ENCODE assay signal across 11 cellular contexts in the genomic region with DNA sequence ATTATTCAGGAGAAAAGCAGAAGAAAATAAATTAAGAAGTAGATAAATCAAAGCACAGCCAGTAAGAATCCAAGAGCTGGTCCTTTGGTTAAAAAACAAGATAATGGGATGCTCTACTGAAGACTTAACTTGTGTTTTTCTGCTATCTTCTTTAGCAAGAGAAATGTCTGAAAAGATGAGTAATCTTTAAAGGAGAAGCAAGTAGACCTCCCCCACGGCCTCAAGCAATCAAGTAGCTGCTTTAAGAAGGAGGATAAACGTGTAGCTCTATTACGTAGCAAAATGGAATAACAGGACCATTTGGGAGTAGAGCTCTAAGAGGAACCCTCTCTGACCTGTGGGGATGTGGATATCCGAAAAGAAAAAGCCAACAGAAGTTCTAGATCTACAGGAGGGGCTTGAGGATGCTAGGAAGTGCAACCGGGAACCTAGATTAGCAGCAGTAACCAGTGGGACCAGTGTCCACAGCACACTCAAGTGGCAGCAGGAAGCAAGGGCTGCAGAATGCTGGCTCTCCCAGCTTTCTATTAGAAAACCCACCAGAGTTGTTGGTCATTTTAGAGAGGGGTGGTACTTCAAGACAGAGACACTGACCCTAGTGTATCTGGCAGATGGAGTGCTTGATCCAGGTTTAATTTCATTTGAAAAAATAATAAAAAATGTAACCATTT.
DNase-seq lines count a peak whose midpoint lies in the region; ATAC-seq and TF ChIP-seq lines count a peak whose summit lies in the region.
"Had no signal": no experiment of that assay in that cellular context is flagged by ENCODE, and none has a peak within 500 bp of the region (broad histone marks: within the 10 kb centered on the region; RNA-seq: fewer than 3 reads in every experiment).

No MANE protein-coding gene starts in this region.

- H3K9me3 ChIP-seq in mucosa of descending colon: no peaks in the 10 kb centered on the region
- H3K9me3 ChIP-seq: prostate gland had no signal

- intact Hi-C loops in mucosa of descending colon (cut with DNase I, micrococcal nuclease): no loop called here

- DNase-seq in AG09309 (ENCODE audit: low read depth): no peak
- peak; percentile 36 for DNase-seq in HEK293T (ENCODE audit: extremely low spot score)
- DNase-seq in WTC11 (ENCODE audit: low spot score): peak; percentile 40
- DNase-seq in iPS-NIHi7 (ENCODE audit: extremely low spot score): peak; percentile 76
- no peak for DNase-seq in stimulated activated CD4-positive, alpha-beta T cell treated with anti-CD3 and anti-CD28 coated beads, Interleukin-4, amount 100 ng/mL, for 1 hour
- no peak for DNase-seq in OCI-M2 (lab: John Stamatoyannopoulos, UW; ENCODE audit: unreplicated experiment)
- DNase-seq in mucosa of descending colon: no peak
- DNase-seq: COR-L47, left cardiac atrium had no signal

- H3K4me1 Mint-ChIP-seq in WTC11: peaks cover 3% of the 10 kb centered on the region; the same call in 1 of the 2 replicates

- no peaks in the 10 kb centered on the region for H3K9me3 Mint-ChIP-seq in WTC11

- no peaks in the 10 kb centered on the region for H3K36me3 Mint-ChIP-seq in WTC11

- POLR2A ChIA-PET in HEK293T (lab: Yijun Ruan, JAX) (no interaction called here), WTC11 (lab: Charles Lee) (interaction anchor here (0.7 kb wide), 1 partner anchor 252 kb away, joined by 3 read pairs; no protein-coding TSS in a partner anchor)

- H3K36me3 ChIP-seq in mucosa of descending colon (ENCODE audit: low read depth): no peaks in the 10 kb centered on the region
- H3K36me3 ChIP-seq: prostate gland had no signal

- no peaks in the 10 kb centered on the region for H3K4me1 ChIP-seq in mucosa of descending colon (ENCODE audit: low read depth)
- H3K4me1 ChIP-seq: prostate gland had no signal

- no peak overlapping the region for H3K27ac Mint-ChIP-seq in WTC11

- peak; percentile 88 for ATAC-seq in WTC11
- ATAC-seq in HG03159 (IDR thresholded peaks at IDR 0.05; ENCODE audit: unreplicated experiment): no peak
- ATAC-seq in mucosa of descending colon: no peak
- ATAC-seq: left cardiac atrium had no signal

- H3K4me3 ChIP-seq in AG09309 (ENCODE audit: control insufficient read depth, low read depth, low read length) (no peak overlapping the region), mucosa of descending colon (no peak overlapping the region)
- H3K4me3 ChIP-seq: prostate gland had no signal

- H3K4me3 Mint-ChIP-seq in WTC11: no peak overlapping the region

- peak; percentile 59 for TF ChIP-seq CTCF in AG09309 (IDR thresholded peaks at IDR 0.05; ENCODE audit: control insufficient read depth, insufficient read depth, low read depth, low read length, missing control alignments)
- TF ChIP-seq CTCF in WTC11 (IDR thresholded peaks at IDR 0.05): no peak
- TF ChIP-seq CTCF in mucosa of descending colon (IDR thresholded peaks at IDR 0.05): no peak

- H3K27me3 Mint-ChIP-seq in WTC11 (ENCODE audit: low read depth): no peaks in the 10 kb centered on the region

- CTCF ChIA-PET in HEK293T (lab: Yijun Ruan, JAX): interaction anchor here (0.7 to 1.7 kb wide), 2 partner anchors 208 to 251 kb away, joined by 3 read pairs; no protein-coding TSS in a partner anchor
- CTCF ChIA-PET in WTC11 (lab: Charles Lee): interaction anchor here (0.8 to 2.0 kb wide), 12 partner anchors 14 to 252 kb away, joined by 3 to 12 read pairs (median 6); no protein-coding TSS in a partner anchor

TF ChIP-seq in HEK293T, 16 proteins besides CTCF, POLR2A, EP300 and RAD21:
- TF ChIP-seq ZNF384 (IDR thresholded peaks at IDR 0.05) (no peak), TARDBP (IDR thresholded peaks at IDR 0.05) (no peak), ARNT (IDR thresholded peaks at IDR 0.05) (no peak), CTBP1 (IDR thresholded peaks at IDR 0.05; ENCODE audit: borderline replicate concordance) (no peak), BHLHE40 (IDR thresholded peaks at IDR 0.05; ENCODE audit: borderline replicate concordance) (no peak), FOXM1 (IDR thresholded peaks at IDR 0.05; ENCODE audit: borderline replicate concordance) (no peak), SUZ12 (IDR thresholded peaks at IDR 0.05) (no peak), L3MBTL2 (conservative IDR thresholded peaks at IDR 0.05) (no peak), SP1 (IDR thresholded peaks at IDR 0.05) (no peak), FOXA1 (IDR thresholded peaks at IDR 0.05) (no peak), NFRKB (IDR thresholded peaks at IDR 0.05) (no peak), HDGF (IDR thresholded peaks at IDR 0.05; ENCODE audit: borderline replicate concordance) (no peak), ELF4 (IDR thresholded peaks at IDR 0.05) (no peak), FOXK2 (IDR thresholded peaks at IDR 0.05) (no peak)
- TF ChIP-seq, protein P1, sequence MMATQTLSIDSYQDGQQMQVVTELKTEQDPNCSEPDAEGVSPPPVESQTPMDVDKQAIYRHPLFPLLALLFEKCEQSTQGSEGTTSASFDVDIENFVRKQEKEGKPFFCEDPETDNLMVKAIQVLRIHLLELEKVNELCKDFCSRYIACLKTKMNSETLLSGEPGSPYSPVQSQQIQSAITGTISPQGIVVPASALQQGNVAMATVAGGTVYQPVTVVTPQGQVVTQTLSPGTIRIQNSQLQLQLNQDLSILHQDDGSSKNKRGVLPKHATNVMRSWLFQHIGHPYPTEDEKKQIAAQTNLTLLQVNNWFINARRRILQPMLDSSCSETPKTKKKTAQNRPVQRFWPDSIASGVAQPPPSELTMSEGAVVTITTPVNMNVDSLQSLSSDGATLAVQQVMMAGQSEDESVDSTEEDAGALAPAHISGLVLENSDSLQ (IDR thresholded peaks at IDR 0.05): no peak
TF ChIP-seq in HEK293T: peak in this region for 0.

TF ChIP-seq in WTC11, 78 proteins besides CTCF, POLR2A, EP300 and RAD21 (continues in another document):
- TF ChIP-seq JAZF1 (CRISPR knock-in tag; IDR thresholded peaks at IDR 0.05): no peak
- TF ChIP-seq TP53 (CRISPR knock-in tag; IDR thresholded peaks at IDR 0.05): no peak
- TF ChIP-seq FOXK1 (CRISPR knock-in tag; IDR thresholded peaks at IDR 0.05): no peak
- no peak for TF ChIP-seq ZNF671 (CRISPR knock-in tag; IDR thresholded peaks at IDR 0.05)
- TF ChIP-seq, protein P2, sequence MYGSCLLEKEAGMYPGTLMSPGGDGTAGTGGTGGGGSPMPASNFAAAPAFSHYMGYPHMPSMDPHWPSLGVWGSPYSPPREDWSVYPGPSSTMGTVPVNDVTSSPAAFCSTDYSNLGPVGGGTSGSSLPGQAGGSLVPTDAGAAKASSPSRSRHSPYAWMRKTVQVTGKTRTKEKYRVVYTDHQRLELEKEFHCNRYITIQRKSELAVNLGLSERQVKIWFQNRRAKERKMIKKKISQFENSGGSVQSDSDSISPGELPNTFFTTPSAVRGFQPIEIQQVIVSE (CRISPR knock-in tag; IDR thresholded peaks at IDR 0.05; ENCODE audit: borderline replicate concordance): no peak
- TF ChIP-seq, protein P3, sequence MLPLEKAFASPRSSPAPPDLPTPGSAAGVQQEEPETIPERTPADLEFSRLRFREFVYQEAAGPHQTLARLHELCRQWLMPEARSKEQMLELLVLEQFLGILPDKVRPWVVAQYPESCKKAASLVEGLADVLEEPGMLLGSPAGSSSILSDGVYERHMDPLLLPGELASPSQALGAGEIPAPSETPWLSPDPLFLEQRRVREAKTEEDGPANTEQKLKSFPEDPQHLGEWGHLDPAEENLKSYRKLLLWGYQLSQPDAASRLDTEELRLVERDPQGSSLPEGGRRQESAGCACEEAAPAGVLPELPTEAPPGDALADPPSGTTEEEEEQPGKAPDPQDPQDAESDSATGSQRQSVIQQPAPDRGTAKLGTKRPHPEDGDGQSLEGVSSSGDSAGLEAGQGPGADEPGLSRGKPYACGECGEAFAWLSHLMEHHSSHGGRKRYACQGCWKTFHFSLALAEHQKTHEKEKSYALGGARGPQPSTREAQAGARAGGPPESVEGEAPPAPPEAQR (CRISPR knock-in tag; IDR thresholded peaks at IDR 0.05): no peak
- TF ChIP-seq ZNF396 (CRISPR knock-in tag; IDR thresholded peaks at IDR 0.05; ENCODE audit: borderline replicate concordance): no peak
- no peak for TF ChIP-seq JUN (CRISPR knock-in tag; IDR thresholded peaks at IDR 0.05)
- TF ChIP-seq, protein P4, sequence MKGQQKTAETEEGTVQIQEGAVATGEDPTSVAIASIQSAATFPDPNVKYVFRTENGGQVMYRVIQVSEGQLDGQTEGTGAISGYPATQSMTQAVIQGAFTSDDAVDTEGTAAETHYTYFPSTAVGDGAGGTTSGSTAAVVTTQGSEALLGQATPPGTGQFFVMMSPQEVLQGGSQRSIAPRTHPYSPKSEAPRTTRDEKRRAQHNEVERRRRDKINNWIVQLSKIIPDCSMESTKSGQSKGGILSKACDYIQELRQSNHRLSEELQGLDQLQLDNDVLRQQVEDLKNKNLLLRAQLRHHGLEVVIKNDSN (CRISPR knock-in tag; IDR thresholded peaks at IDR 0.05): no peak
- no peak for TF ChIP-seq ETV6 (CRISPR knock-in tag; IDR thresholded peaks at IDR 0.05)
- TF ChIP-seq, protein P5, sequence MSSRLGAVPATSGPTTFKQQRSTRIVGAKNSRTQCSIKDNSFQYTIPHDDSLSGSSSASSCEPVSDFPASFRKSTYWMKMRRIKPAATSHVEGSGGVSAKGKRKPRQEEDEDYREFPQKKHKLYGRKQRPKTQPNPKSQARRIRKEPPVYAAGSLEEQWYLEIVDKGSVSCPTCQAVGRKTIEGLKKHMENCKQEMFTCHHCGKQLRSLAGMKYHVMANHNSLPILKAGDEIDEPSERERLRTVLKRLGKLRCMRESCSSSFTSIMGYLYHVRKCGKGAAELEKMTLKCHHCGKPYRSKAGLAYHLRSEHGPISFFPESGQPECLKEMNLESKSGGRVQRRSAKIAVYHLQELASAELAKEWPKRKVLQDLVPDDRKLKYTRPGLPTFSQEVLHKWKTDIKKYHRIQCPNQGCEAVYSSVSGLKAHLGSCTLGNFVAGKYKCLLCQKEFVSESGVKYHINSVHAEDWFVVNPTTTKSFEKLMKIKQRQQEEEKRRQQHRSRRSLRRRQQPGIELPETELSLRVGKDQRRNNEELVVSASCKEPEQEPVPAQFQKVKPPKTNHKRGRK (CRISPR knock-in tag; IDR thresholded peaks at IDR 0.05; ENCODE audit: borderline replicate concordance): no peak
- no peak for TF ChIP-seq CREM (CRISPR knock-in tag; IDR thresholded peaks at IDR 0.05)
- TF ChIP-seq, protein P6, sequence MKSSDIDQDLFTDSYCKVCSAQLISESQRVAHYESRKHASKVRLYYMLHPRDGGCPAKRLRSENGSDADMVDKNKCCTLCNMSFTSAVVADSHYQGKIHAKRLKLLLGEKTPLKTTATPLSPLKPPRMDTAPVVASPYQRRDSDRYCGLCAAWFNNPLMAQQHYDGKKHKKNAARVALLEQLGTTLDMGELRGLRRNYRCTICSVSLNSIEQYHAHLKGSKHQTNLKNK (CRISPR knock-in tag; IDR thresholded peaks at IDR 0.05): no peak

Comparison
In these comparisons a context has a peak if more than half of its experiments do, and no peak if none do; other contexts are left out.
1. DNase-seq: peak in HEK293T (single experiment), WTC11 (single experiment) and iPS-NIHi7 (single experiment); none in AG09309 (single experiment), stimulated activated CD4-positive, alpha-beta T cell treated with anti-CD3 and anti-CD28 coated beads, Interleukin-4, amount 100 ng/mL, for 1 hour (single experiment), OCI-M2 (single experiment) and mucosa of descending colon (0 of 3).